13 cellular contexts compared by ENCODE assay signal in genomic region chr5:32536246-32536645, GRCh38. TPM values are rescaled to one million over a fixed set of nuclear protein-coding genes. Genes with fewer than 3 reads are reported as not detected.
DNase-seq lines count a peak whose midpoint lies in the region; ATAC-seq and TF ChIP-seq lines count a peak whose summit lies in the region.
"Had no signal": no experiment of that assay in that cellular context is flagged by ENCODE, and none has a peak within 500 bp of the region (broad histone marks: within the 10 kb centered on the region; RNA-seq: fewer than 3 reads in every experiment).

No MANE protein-coding gene starts in this region.

- no peaks in the 10 kb centered on the region for H3K9me2 ChIP-seq in Karpas-422 (replicated peaks; ENCODE audit: insufficient read depth, low read length)

- no peak for TF ChIP-seq POLR2A in gastrocnemius medialis (IDR thresholded peaks at IDR 0.05)

- H3K9me3 ChIP-seq in Karpas-422 (ENCODE audit: low read length) (no peaks in the 10 kb centered on the region), gastrocnemius medialis (no peaks in the 10 kb centered on the region)

- POLR2A ChIA-PET in activated B cell treated with CpG ODN at 0.5 μM for 24 hours (lab: Charles Lee), result no interaction called here

- H3K4me1 ChIP-seq in Karpas-422 (ENCODE audit: low read length) (peaks cover 77% of the 10 kb centered on the region), gastrocnemius medialis (no peaks in the 10 kb centered on the region)

- CTCF ChIA-PET in activated B cell treated with CpG ODN at 0.5 μM for 24 hours (lab: Charles Lee), result interaction anchor here (1.0 to 3.5 kb wide), 2 partner anchors 47 to 54 kb away, joined by 3 to 18 read pairs; no protein-coding TSS in a partner anchor

- no peaks in the 10 kb centered on the region for H3K79me2 ChIP-seq in Karpas-422 (ENCODE audit: low read length)

- no peaks in the 10 kb centered on the region for H3K36me3 ChIP-seq in Karpas-422 (ENCODE audit: insufficient read depth, low read length)
- H3K36me3 ChIP-seq in gastrocnemius medialis, result no peaks in the 10 kb centered on the region

- no peak overlapping the region for H3K4me3 ChIP-seq in Karpas-422 (ENCODE audit: low read length)
- H3K4me3 ChIP-seq in gastrocnemius medialis, result no peak overlapping the region

- no peak overlapping the region; the same call in 1 of the 2 replicates for H3K9ac ChIP-seq in Karpas-422 (ENCODE audit: low read length)

- H3K27me3 ChIP-seq in Karpas-422 (ENCODE audit: low read length) (no peaks in the 10 kb centered on the region), gastrocnemius medialis (no peaks in the 10 kb centered on the region)

- H3K9me3 Mint-ChIP-seq in activated T-cell treated with anti-CD3 and anti-CD28 coated beads, Interleukin-2, amount 50 U/mL, for 72 hours, result no peaks in the 10 kb centered on the region
- H3K9me3 Mint-ChIP-seq in activated T-cell treated with anti-CD3 and anti-CD28 coated beads, Interleukin-2, amount 50 U/mL, for 4 hours, result no peaks in the 10 kb centered on the region
- H3K9me3 Mint-ChIP-seq in activated B cell treated with CpG ODN at 0.5 μM for 24 hours, result no peaks in the 10 kb centered on the region

- H3K4me1 Mint-ChIP-seq in activated T-cell treated with anti-CD3 and anti-CD28 coated beads, Interleukin-2, amount 50 U/mL, for 72 hours (ENCODE audit: low read depth), result peaks cover 89% of the 10 kb centered on the region
- H3K4me1 Mint-ChIP-seq in activated T-cell treated with anti-CD3 and anti-CD28 coated beads, Interleukin-2, amount 50 U/mL, for 4 hours (ENCODE audit: low read depth), result peaks cover 69% of the 10 kb centered on the region
- H3K4me1 Mint-ChIP-seq in activated B cell treated with CpG ODN at 0.5 μM for 24 hours, result peaks cover 73% of the 10 kb centered on the region

- peaks cover 20 to 22% of the 10 kb centered on the region in 2 donors for H3K36me3 Mint-ChIP-seq in activated T-cell treated with anti-CD3 and anti-CD28 coated beads, Interleukin-2, amount 50 U/mL, for 72 hours (ENCODE audit: insufficient read depth in 2 of 2)
- peaks cover 2% of the 10 kb centered on the region for H3K36me3 Mint-ChIP-seq in activated T-cell treated with anti-CD3 and anti-CD28 coated beads, Interleukin-2, amount 50 U/mL, for 4 hours (ENCODE audit: insufficient read depth)
- no peaks in the 10 kb centered on the region for H3K36me3 Mint-ChIP-seq in activated B cell treated with CpG ODN at 0.5 μM for 24 hours (ENCODE audit: low read depth)

- intact Hi-C loops in activated B cell treated with CpG ODN at 0.5 μM for 24 hours (cut with micrococcal nuclease) (loop anchor here (5.0 kb wide), 1 partner anchor 49 kb away; no protein-coding TSS in a partner anchor), left ventricle myocardium superior (cut with micrococcal nuclease) (no loop called here), gastrocnemius medialis (cut with DNase I; ENCODE audit: low total_unique reads) (no loop called here)

- H3K27ac ChIP-seq in Karpas-422 (ENCODE audit: low read length) (peak overlapping the region; percentile 16; the same call in 1 of the 2 replicates), gastrocnemius medialis (no peak overlapping the region)

- DNase-seq in activated T-cell treated with anti-CD3 and anti-CD28 coated beads, Interleukin-2, amount 50 U/mL, for 72 hours, result no peak
- no peak for DNase-seq in activated T-cell treated with anti-CD3 and anti-CD28 coated beads, Interleukin-2, amount 50 U/mL, for 4 hours
- DNase-seq in Karpas-422, result no peak
- DNase-seq in activated B cell treated with CpG ODN at 0.5 μM for 24 hours, result no peak
- DNase-seq in left ventricle myocardium superior, result no peak
- no peak for DNase-seq in gastrocnemius medialis
- DNase-seq: ACHN, Kasumi-1, NCI-H1048, NCI-H1694 treated with DMSO at 0.1 percent for 48 hours, NCI-H2171, NCI-H524 had no signal

- no peaks in the 10 kb centered on the region for H3K27me3 Mint-ChIP-seq in activated T-cell treated with anti-CD3 and anti-CD28 coated beads, Interleukin-2, amount 50 U/mL, for 72 hours (ENCODE audit: low read depth)
- H3K27me3 Mint-ChIP-seq in activated T-cell treated with anti-CD3 and anti-CD28 coated beads, Interleukin-2, amount 50 U/mL, for 4 hours (ENCODE audit: low read depth), result no peaks in the 10 kb centered on the region
- no peaks in the 10 kb centered on the region for H3K27me3 Mint-ChIP-seq in activated B cell treated with CpG ODN at 0.5 μM for 24 hours

- no peak for TF ChIP-seq CTCF in activated B cell treated with CpG ODN at 0.5 μM for 24 hours (IDR thresholded peaks at IDR 0.05)
- TF ChIP-seq CTCF in gastrocnemius medialis (IDR thresholded peaks at IDR 0.05 in 4 of 5, conservative IDR thresholded peaks at IDR 0.05 in 1 of 5), result no peak

- H3K27ac Mint-ChIP-seq in activated T-cell treated with anti-CD3 and anti-CD28 coated beads, Interleukin-2, amount 50 U/mL, for 72 hours, result no peak overlapping the region
- H3K27ac Mint-ChIP-seq in activated B cell treated with CpG ODN at 0.5 μM for 24 hours, result peak overlapping the region; percentile 30

- in situ Hi-C loops in gastrocnemius medialis (cut with MboI; ENCODE audit: low sequenced_read_pairs in 4 of 4), result no loop called here

- H2AFZ ChIP-seq in Karpas-422 (ENCODE audit: low read length), result no peak overlapping the region

- peak overlapping the region; percentile 37 to 72 for H3K4me3 Mint-ChIP-seq in activated T-cell treated with anti-CD3 and anti-CD28 coated beads, Interleukin-2, amount 50 U/mL, for 72 hours
- H3K4me3 Mint-ChIP-seq in activated T-cell treated with anti-CD3 and anti-CD28 coated beads, Interleukin-2, amount 50 U/mL, for 4 hours, result no peak overlapping the region
- H3K4me3 Mint-ChIP-seq in activated B cell treated with CpG ODN at 0.5 μM for 24 hours, result no peak overlapping the region

- no peak for ATAC-seq in activated T-cell treated with anti-CD3 and anti-CD28 coated beads, Interleukin-2, amount 50 U/mL, for 72 hours (replicated peaks in 1 of 2)
- ATAC-seq in activated T-cell treated with anti-CD3 and anti-CD28 coated beads, Interleukin-2, amount 50 U/mL, for 4 hours, result no peak
- ATAC-seq in activated B cell treated with CpG ODN at 0.5 μM for 24 hours (ENCODE audit: low read depth) (no peak), left ventricle myocardium superior (no peak), gastrocnemius medialis (no peak), HG02759 (IDR thresholded peaks at IDR 0.05; ENCODE audit: unreplicated experiment) (no peak)

- H3K4me2 ChIP-seq in Karpas-422 (ENCODE audit: low read depth, low read length, poor library complexity, severe bottlenecking), result peak overlapping the region; percentile 28

- H4K20me1 ChIP-seq in Karpas-422 (ENCODE audit: insufficient read depth, low read depth, low read length), result no peaks in the 10 kb centered on the region

RNA-seq across cellular contexts. Expression of gene SUB1, which starts 49.1 kb away (rescaled TPM):
- 100 to 1,000 TPM; 362 to 383 TPM for total RNA-seq in activated T-cell treated with anti-CD3 and anti-CD28 coated beads, Interleukin-2, amount 50 U/mL, for 72 hours
- 100 to 1,000 TPM; 453 to 460 (median 459) TPM for total RNA-seq in activated T-cell treated with anti-CD3 and anti-CD28 coated beads, Interleukin-2, amount 50 U/mL, for 4 hours
- total RNA-seq in Karpas-422 (2014; rRNA removed; shearing (Covaris generic); ENCODE audit: low replicate concordance), result 34.0 and 75.0 TPM in 2 replicates
- total RNA-seq in activated B cell treated with CpG ODN at 0.5 μM for 24 hours (213 and 237 TPM in 2 replicates), left ventricle myocardium superior (183 TPM), gastrocnemius medialis (100 to 1,000 TPM in 2 of 4 donors, 10 to 100 TPM in 2; 82.6 to 162 (median 100) TPM)

Comparison
In these comparisons a context has a peak if more than half of its experiments do, and no peak if none do; other contexts are left out.
1. H3K4me3 Mint-ChIP-seq: peak in activated T-cell treated with anti-CD3 and anti-CD28 coated beads, Interleukin-2, amount 50 U/mL, for 72 hours (2 of 2); none in activated T-cell treated with anti-CD3 and anti-CD28 coated beads, Interleukin-2, amount 50 U/mL, for 4 hours (single experiment) and activated B cell treated with CpG ODN at 0.5 μM for 24 hours (single experiment).